In genomic region chr16:71734511-71734910, GRCh38 we compare ENCODE assay signal across 24 cellular contexts. TPM values are rescaled to one million over a fixed set of nuclear protein-coding genes. Genes with fewer than 3 reads are reported as not detected.
DNase-seq lines count a peak whose midpoint lies in the region; ATAC-seq and TF ChIP-seq lines count a peak whose summit lies in the region.
"Had no signal": no experiment of that assay in that cellular context is flagged by ENCODE, and none has a peak within 500 bp of the region (broad histone marks: within the 10 kb centered on the region; RNA-seq: fewer than 3 reads in every experiment).

No MANE protein-coding gene starts in this region.

- no TSS peak for BruUV-seq in mammary epithelial cell (replicated peaks; lab: Mats Ljungman, UMichigan)

- dilution Hi-C loops in mammary epithelial cell (cut with HindIII; ENCODE audit: low sequenced_read_pairs): loop anchor here (5.0 kb wide), 2 partner anchors 42 to 53 kb away; no protein-coding TSS in a partner anchor

- H3K4me3 Mint-ChIP-seq in activated T-cell treated with anti-CD3 and anti-CD28 coated beads, Interleukin-2, amount 50 U/mL, for 72 hours: no peak overlapping the region
- H3K4me3 Mint-ChIP-seq in activated T-cell treated with anti-CD3 and anti-CD28 coated beads, Interleukin-2, amount 50 U/mL, for 24 hours: no peak overlapping the region
- H3K4me3 Mint-ChIP-seq in neural crest cell (no peak overlapping the region), type B pancreatic cell (no peak overlapping the region)
- H3K4me3 Mint-ChIP-seq: CD8-positive, alpha-beta T cell; GM23338 had no signal

- DNase-seq in activated T-cell treated with anti-CD3 and anti-CD28 coated beads, Interleukin-2, amount 50 U/mL, for 72 hours: no peak
- DNase-seq in activated T-cell treated with anti-CD3 and anti-CD28 coated beads, Interleukin-2, amount 50 U/mL, for 24 hours: no peak
- DNase-seq in globus pallidus (ENCODE audit: low spot score) (peak; percentile 37), neural crest cell (ENCODE audit: low read depth, low spot score) (no peak), type B pancreatic cell (ENCODE audit: extremely low spot score, unreplicated experiment) (no peak), mammary epithelial cell (no peak)
- DNase-seq: ACHN; C1 segment of cervical spinal cord; CD8-positive, alpha-beta T cell; GDM1; MM.1S; NCI-H1048; NCI-H1436; NCI-H1930; NCI-H2171; NCI-H345; NCI-H524; NCI-H774; Peyer's patch had no signal

- no peaks in the 10 kb centered on the region for H3K9me3 ChIP-seq in mammary epithelial cell (replicated peaks; ENCODE audit: insufficient read depth, low read length)
- H3K9me3 ChIP-seq: HAP-1, Peyer's patch had no signal

- no peak overlapping the region for H3K27ac ChIP-seq in mammary epithelial cell (ENCODE audit: insufficient read depth, low read depth, low read length)
- H3K27ac ChIP-seq: 22Rv1, Peyer's patch had no signal

- H3K4me1 Mint-ChIP-seq in activated T-cell treated with anti-CD3 and anti-CD28 coated beads, Interleukin-2, amount 50 U/mL, for 72 hours (ENCODE audit: low read depth): peaks cover 3% of the 10 kb centered on the region
- peaks cover 4% of the 10 kb centered on the region for H3K4me1 Mint-ChIP-seq in activated T-cell treated with anti-CD3 and anti-CD28 coated beads, Interleukin-2, amount 50 U/mL, for 24 hours (ENCODE audit: low read depth)
- H3K4me1 Mint-ChIP-seq in neural crest cell: peaks cover 16% of the 10 kb centered on the region
- H3K4me1 Mint-ChIP-seq in type B pancreatic cell (ENCODE audit: unreplicated experiment): no peaks in the 10 kb centered on the region

- WGBS in mammary epithelial cell (ENCODE audit: low coverage, missing lambda C conversion rate): 79% methylated on average over 5 of the region's 5 CpGs

- H3K9me3 Mint-ChIP-seq in activated T-cell treated with anti-CD3 and anti-CD28 coated beads, Interleukin-2, amount 50 U/mL, for 72 hours: no peaks in the 10 kb centered on the region
- H3K9me3 Mint-ChIP-seq in activated T-cell treated with anti-CD3 and anti-CD28 coated beads, Interleukin-2, amount 50 U/mL, for 24 hours: no peaks in the 10 kb centered on the region
- H3K9me3 Mint-ChIP-seq in neural crest cell (no peaks in the 10 kb centered on the region), type B pancreatic cell (no peaks in the 10 kb centered on the region)
- H3K9me3 Mint-ChIP-seq: CD8-positive, alpha-beta T cell; GM23338 had no signal

- H4K20me1 ChIP-seq in mammary epithelial cell (ENCODE audit: insufficient read depth, low read length): no peaks in the 10 kb centered on the region

- peaks cover 7% of the 10 kb centered on the region for H3K79me2 ChIP-seq in mammary epithelial cell (ENCODE audit: insufficient read depth, low read length)

- no peaks in the 10 kb centered on the region for H3K27me3 ChIP-seq in mammary epithelial cell (ENCODE audit: insufficient read depth, low read length)
- H3K27me3 ChIP-seq: Peyer's patch had no signal

- H2AFZ ChIP-seq in mammary epithelial cell (ENCODE audit: low read depth, low read length): no peak overlapping the region
- H2AFZ ChIP-seq: GM23338 had no signal

- no peak overlapping the region for H3K4me3 ChIP-seq in mammary epithelial cell (replicated peaks in 1 of 3; ENCODE audit: insufficient read depth in 1 of 3, low read depth in 2 of 3, low read length in 3 of 3)
- H3K4me3 ChIP-seq: GM23338, HAP-1, Peyer's patch had no signal

- no peak overlapping the region for H3K9ac ChIP-seq in mammary epithelial cell (ENCODE audit: insufficient read depth, low read length)

- no peaks in the 10 kb centered on the region for H3K27me3 Mint-ChIP-seq in activated T-cell treated with anti-CD3 and anti-CD28 coated beads, Interleukin-2, amount 50 U/mL, for 72 hours (ENCODE audit: low read depth)
- H3K27me3 Mint-ChIP-seq in activated T-cell treated with anti-CD3 and anti-CD28 coated beads, Interleukin-2, amount 50 U/mL, for 24 hours: no peaks in the 10 kb centered on the region
- H3K27me3 Mint-ChIP-seq in neural crest cell (ENCODE audit: low read depth) (no peaks in the 10 kb centered on the region), type B pancreatic cell (no peaks in the 10 kb centered on the region)

- H3K27ac Mint-ChIP-seq in activated T-cell treated with anti-CD3 and anti-CD28 coated beads, Interleukin-2, amount 50 U/mL, for 72 hours: peak overlapping the region; percentile 5
- H3K27ac Mint-ChIP-seq in activated T-cell treated with anti-CD3 and anti-CD28 coated beads, Interleukin-2, amount 50 U/mL, for 24 hours: no peak overlapping the region
- H3K27ac Mint-ChIP-seq in neural crest cell (ENCODE audit: unreplicated experiment): peak overlapping the region; percentile 61
- peak overlapping the region; percentile 7 for H3K27ac Mint-ChIP-seq in type B pancreatic cell
- H3K27ac Mint-ChIP-seq: GM23338 had no signal

- peaks cover 11 to 35% of the 10 kb centered on the region in 2 donors for H3K36me3 Mint-ChIP-seq in activated T-cell treated with anti-CD3 and anti-CD28 coated beads, Interleukin-2, amount 50 U/mL, for 72 hours (ENCODE audit: insufficient read depth in 2 of 2)
- H3K36me3 Mint-ChIP-seq in activated T-cell treated with anti-CD3 and anti-CD28 coated beads, Interleukin-2, amount 50 U/mL, for 24 hours (ENCODE audit: low read depth): peaks cover 90% of the 10 kb centered on the region
- H3K36me3 Mint-ChIP-seq in neural crest cell (ENCODE audit: low read depth) (peaks cover 20% of the 10 kb centered on the region), type B pancreatic cell (peaks cover 47% of the 10 kb centered on the region)

- intact Hi-C loops in mammary epithelial cell (cut with micrococcal nuclease): no loop called here

- H3K36me3 ChIP-seq in mammary epithelial cell (ENCODE audit: insufficient read depth, low read length): peaks cover 46% of the 10 kb centered on the region

- no peaks in the 10 kb centered on the region for H3K4me1 ChIP-seq in mammary epithelial cell (ENCODE audit: insufficient read depth, low read length)

- CTCF ChIA-PET in mammary epithelial cell (lab: Charles Lee; ENCODE audit: low non-redundant PET): no interaction called here

- no peak overlapping the region for H3K4me2 ChIP-seq in mammary epithelial cell (ENCODE audit: insufficient read depth, low read depth, low read length)
- H3K4me2 ChIP-seq: GM23338 had no signal

- no peak for TF ChIP-seq CTCF in neural crest cell (conservative IDR thresholded peaks at IDR 0.05)
- no peak for TF ChIP-seq CTCF in type B pancreatic cell (conservative IDR thresholded peaks at IDR 0.05)
- TF ChIP-seq CTCF in mammary epithelial cell (conservative IDR thresholded peaks at IDR 0.05 in 1 of 2, IDR thresholded peaks at IDR 0.05 in 1 of 2; ENCODE audit: extremely low read depth in 1 of 2, insufficient read depth in 1 of 2, low read depth in 1 of 2, low read length in 2 of 2): no peak

- no peak for ATAC-seq in activated T-cell treated with anti-CD3 and anti-CD28 coated beads, Interleukin-2, amount 50 U/mL, for 72 hours (replicated peaks in 1 of 2)
- ATAC-seq in HG03457 (IDR thresholded peaks at IDR 0.05; ENCODE audit: unreplicated experiment) (no peak), HG03039 (IDR thresholded peaks at IDR 0.05; ENCODE audit: unreplicated experiment) (no peak)
- ATAC-seq: CD8-positive, alpha-beta T cell; GM23338 had no signal

- in situ Hi-C loops in mammary epithelial cell (cut with MboI; ENCODE audit: low sequenced_read_pairs in 2 of 2): no loop called here

RNA-seq across cellular contexts. Expression of gene PHLPP2, which starts 10.0 kb away (rescaled TPM):
- total RNA-seq in activated T-cell treated with anti-CD3 and anti-CD28 coated beads, Interleukin-2, amount 50 U/mL, for 72 hours: 10 to 100 TPM in 1 of 2 donors, 1 to 10 TPM in 1; 9.9 to 13.3 TPM
- total RNA-seq in neural crest cell (16.2 and 18.7 TPM in 2 replicates), type B pancreatic cell (ENCODE audit: low replicate concordance) (10.2 and 12.0 TPM in 2 replicates), mammary epithelial cell (10 to 100 TPM; 11.0 to 16.8 TPM)
- polyA plus RNA-seq in mammary epithelial cell: 6.5 TPM
- 19.8 TPM for polyA minus RNA-seq in mammary epithelial cell
